In the genomic region with DNA sequence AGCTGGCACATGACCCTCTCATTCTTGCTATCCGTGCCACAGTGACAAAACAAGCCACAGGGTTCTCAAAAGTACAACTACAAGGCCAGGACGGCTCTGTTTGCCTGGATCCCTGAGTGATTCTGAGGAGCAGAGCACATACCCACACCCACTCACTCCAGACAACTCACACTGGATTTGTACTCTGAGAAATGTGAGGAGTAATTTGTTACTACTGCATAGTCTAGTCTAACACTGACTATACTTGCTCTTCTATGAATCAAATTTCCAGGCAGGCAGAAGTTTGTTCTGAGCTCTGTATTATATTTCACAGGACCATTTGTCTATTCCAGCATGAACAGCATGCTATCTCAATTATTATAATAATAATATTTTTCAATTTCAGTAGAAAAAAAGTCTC, we compare ENCODE assay signal across 2 cellular contexts.
TF ChIP-seq lines count a peak whose summit lies in the region.

No MANE protein-coding gene starts in this region.

TF ChIP-seq in A549, 52 proteins besides CTCF, POLR2A, EP300 and RAD21:
- TF ChIP-seq, protein P1, sequence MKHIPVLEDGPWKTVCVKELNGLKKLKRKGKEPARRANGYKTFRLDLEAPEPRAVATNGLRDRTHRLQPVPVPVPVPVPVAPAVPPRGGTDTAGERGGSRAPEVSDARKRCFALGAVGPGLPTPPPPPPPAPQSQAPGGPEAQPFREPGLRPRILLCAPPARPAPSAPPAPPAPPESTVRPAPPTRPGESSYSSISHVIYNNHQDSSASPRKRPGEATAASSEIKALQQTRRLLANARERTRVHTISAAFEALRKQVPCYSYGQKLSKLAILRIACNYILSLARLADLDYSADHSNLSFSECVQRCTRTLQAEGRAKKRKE (CRISPR knock-in tag; IDR thresholded peaks at IDR 0.05; ENCODE audit: low read depth) = no peak
- TF ChIP-seq HOXB13 (CRISPR knock-in tag; IDR thresholded peaks at IDR 0.05; ENCODE audit: low read depth) = no peak
- TF ChIP-seq, protein P2, sequence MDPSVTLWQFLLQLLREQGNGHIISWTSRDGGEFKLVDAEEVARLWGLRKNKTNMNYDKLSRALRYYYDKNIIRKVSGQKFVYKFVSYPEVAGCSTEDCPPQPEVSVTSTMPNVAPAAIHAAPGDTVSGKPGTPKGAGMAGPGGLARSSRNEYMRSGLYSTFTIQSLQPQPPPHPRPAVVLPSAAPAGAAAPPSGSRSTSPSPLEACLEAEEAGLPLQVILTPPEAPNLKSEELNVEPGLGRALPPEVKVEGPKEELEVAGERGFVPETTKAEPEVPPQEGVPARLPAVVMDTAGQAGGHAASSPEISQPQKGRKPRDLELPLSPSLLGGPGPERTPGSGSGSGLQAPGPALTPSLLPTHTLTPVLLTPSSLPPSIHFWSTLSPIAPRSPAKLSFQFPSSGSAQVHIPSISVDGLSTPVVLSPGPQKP (IDR thresholded peaks at IDR 0.05; ENCODE audit: low read depth, low read length) = no peak
- no peak for TF ChIP-seq HDAC2 (IDR thresholded peaks at IDR 0.05)
- no peak for TF ChIP-seq ZC3H11A (IDR thresholded peaks at IDR 0.05)
TF ChIP-seq in A549: peak in this region for 0.

TF ChIP-seq in H1, 55 proteins besides CTCF, POLR2A, EP300 and RAD21:
- TF ChIP-seq, protein P3, sequence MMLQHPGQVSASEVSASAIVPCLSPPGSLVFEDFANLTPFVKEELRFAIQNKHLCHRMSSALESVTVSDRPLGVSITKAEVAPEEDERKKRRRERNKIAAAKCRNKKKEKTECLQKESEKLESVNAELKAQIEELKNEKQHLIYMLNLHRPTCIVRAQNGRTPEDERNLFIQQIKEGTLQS (IDR thresholded peaks at IDR 0.05; ENCODE audit: insufficient read depth, low read depth, low read length) = no peak
- TF ChIP-seq POU5F1 (IDR thresholded peaks at IDR 0.05; ENCODE audit: low read depth, low read length) = no peak
- no peak for TF ChIP-seq BCL11A (IDR thresholded peaks at IDR 0.05; ENCODE audit: low read depth in 2 of 2, low read length in 2 of 2)
- no peak for TF ChIP-seq CBX8 (IDR thresholded peaks at IDR 0.05; ENCODE audit: borderline replicate concordance, low read depth, low read length)
- TF ChIP-seq FOSL1 (IDR thresholded peaks at IDR 0.05; ENCODE audit: insufficient read depth, low read depth, low read length) = no peak
- TF ChIP-seq TBP (IDR thresholded peaks at IDR 0.05; ENCODE audit: low read depth, low read length) = no peak
- no peak for TF ChIP-seq SRF (IDR thresholded peaks at IDR 0.05; ENCODE audit: low read depth, low read length)
- TF ChIP-seq CBX5 (IDR thresholded peaks at IDR 0.05; ENCODE audit: low read depth, low read length) = no peak
- TF ChIP-seq, protein P4, sequence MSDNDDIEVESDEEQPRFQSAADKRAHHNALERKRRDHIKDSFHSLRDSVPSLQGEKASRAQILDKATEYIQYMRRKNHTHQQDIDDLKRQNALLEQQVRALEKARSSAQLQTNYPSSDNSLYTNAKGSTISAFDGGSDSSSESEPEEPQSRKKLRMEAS (IDR thresholded peaks at IDR 0.05) = no peak
- TF ChIP-seq RNF2 (IDR thresholded peaks at IDR 0.05; ENCODE audit: borderline replicate concordance, low read depth, low read length, missing control alignments, poor library complexity, severe bottlenecking) = no peak
TF ChIP-seq in H1: peak in this region for 0.
